22 cellular contexts compared by ENCODE assay signal in genomic region chr7:142899661-142900060, GRCh38. TPM values are rescaled to one million over a fixed set of nuclear protein-coding genes. Genes with fewer than 3 reads are reported as not detected.
A peak's percentile ranks its signal among the peaks of the same experiment; 100 is the strongest.
DNase-seq lines count a peak whose midpoint lies in the region; TF ChIP-seq lines count a peak whose summit lies in the region.
"Had no signal": no experiment of that assay in that cellular context is flagged by ENCODE, and none has a peak within 500 bp of the region (broad histone marks: within the 10 kb centered on the region; RNA-seq: fewer than 3 reads in every experiment).

No MANE protein-coding gene starts in this region.

- H2AK5ac ChIP-seq in trophoblast cell (ENCODE audit: low read length): no peak overlapping the region

- peak overlapping the region; percentile 27 for H2BK12ac ChIP-seq in trophoblast cell (ENCODE audit: low read length)

- WGBS in endodermal cell (ENCODE audit: insufficient coverage in 1 of 2, insufficient read length in 1 of 2), 2 experiments: 74 to 75% methylated on average over 3 of the region's 3 CpGs
- WGBS in trophoblast cell (ENCODE audit: extremely low coverage, insufficient coverage, insufficient read length): no CpG with 5 or more reads among the region's 3 CpGs

- no peak overlapping the region for H2AFZ ChIP-seq in trophoblast cell (ENCODE audit: insufficient read depth, low read length, poor library complexity)
- H2AFZ ChIP-seq: GM23248 had no signal

- TF ChIP-seq CTCF in C4-2B (conservative IDR thresholded peaks at IDR 0.05) (no peak), endodermal cell (conservative IDR thresholded peaks at IDR 0.05) (no peak), RWPE1 (conservative IDR thresholded peaks at IDR 0.05; ENCODE audit: low read depth) (no peak)

- DNase-seq in COR-L47 (lab: John Stamatoyannopoulos, UW) (peak; percentile 22), endodermal cell (peak; percentile 17), trophoblast cell (peak in 1 of 2 donors; percentile 31), NCI-H345 (lab: John Stamatoyannopoulos, UW) (no peak), NCI-H128 (lab: John Stamatoyannopoulos, UW; ENCODE audit: unreplicated experiment) (no peak), RWPE1 (ENCODE audit: low spot score) (no peak)
- DNase-seq: C1 segment of cervical spinal cord; CD4-positive, CD25-positive, alpha-beta regulatory T cell; CD8-positive, alpha-beta T cell; DMS 273 treated with DMSO at 0.1 percent for 48 hours; DMS79 treated with DMSO at 0.1 percent for 48 hours; GF-D8; GM23248; H7; HCEC 1CT had no signal

- peaks cover 25% of the 10 kb centered on the region for H3K27me3 Mint-ChIP-seq in endodermal cell (ENCODE audit: insufficient read depth)

- no peak overlapping the region for H3K27ac Mint-ChIP-seq in endodermal cell
- H3K27ac Mint-ChIP-seq: CD4-positive, CD25-positive, alpha-beta regulatory T cell; CD8-positive, alpha-beta T cell had no signal

- H3K4me3 Mint-ChIP-seq in endodermal cell: no peak overlapping the region
- H3K4me3 Mint-ChIP-seq: CD4-positive, CD25-positive, alpha-beta regulatory T cell; CD8-positive, alpha-beta T cell had no signal

- peaks cover 9% of the 10 kb centered on the region for H3K27me3 ChIP-seq in endodermal cell (ENCODE audit: control insufficient read depth, insufficient read depth, low read length, poor library complexity, severe bottlenecking)
- no peaks in the 10 kb centered on the region for H3K27me3 ChIP-seq in trophoblast cell (ENCODE audit: insufficient read depth, low read length)

- CTCF ChIA-PET in RWPE1 (lab: Yijun Ruan, JAX): no interaction called here

- peaks cover 24% of the 10 kb centered on the region for H3K9me3 ChIP-seq in endodermal cell (ENCODE audit: control insufficient read depth, low read length)
- no peaks in the 10 kb centered on the region for H3K9me3 ChIP-seq in trophoblast cell (ENCODE audit: insufficient read depth, low read depth, low read length)

- peaks cover 29% of the 10 kb centered on the region for H3K4me1 Mint-ChIP-seq in endodermal cell

- H2BK5ac ChIP-seq in trophoblast cell (ENCODE audit: low read depth, low read length, poor library complexity): no peak overlapping the region

- H3K9me3 Mint-ChIP-seq in endodermal cell: peaks cover 24% of the 10 kb centered on the region
- H3K9me3 Mint-ChIP-seq: CD8-positive, alpha-beta T cell had no signal

- H4K8ac ChIP-seq in trophoblast cell (ENCODE audit: low read depth, low read length): no peak overlapping the region

- no peaks in the 10 kb centered on the region for H3K79me2 ChIP-seq in trophoblast cell (ENCODE audit: control insufficient read depth, insufficient read depth, low read length, poor library complexity)

- no peak overlapping the region for H3K14ac ChIP-seq in trophoblast cell (ENCODE audit: low read length)

- peaks cover 5% of the 10 kb centered on the region for H3K79me1 ChIP-seq in trophoblast cell (ENCODE audit: low read length)

- H3K4me2 ChIP-seq in trophoblast cell (ENCODE audit: low read length): no peak overlapping the region

- peak overlapping the region; percentile 93; the same call in 1 of the 2 replicates for H3K27ac ChIP-seq in C4-2B
- H3K27ac ChIP-seq in endodermal cell (ENCODE audit: low read depth, low read length): no peak overlapping the region
- no peak overlapping the region for H3K27ac ChIP-seq in trophoblast cell (ENCODE audit: low read depth, low read length)
- no peak overlapping the region for H3K27ac ChIP-seq in RWPE1
- H3K27ac ChIP-seq: GM23248 had no signal

- H4K12ac ChIP-seq in trophoblast cell (ENCODE audit: low read depth, low read length): no peak overlapping the region

- no peak overlapping the region for H4K91ac ChIP-seq in trophoblast cell (ENCODE audit: low read depth, low read length)

- H2BK120ac ChIP-seq in trophoblast cell (ENCODE audit: insufficient read depth, low read length, poor library complexity): no peak overlapping the region

- H3K36me3 Mint-ChIP-seq in endodermal cell (ENCODE audit: low read depth): no peaks in the 10 kb centered on the region
- H3K36me3 Mint-ChIP-seq: CD4-positive, CD25-positive, alpha-beta regulatory T cell; CD8-positive, alpha-beta T cell had no signal

- no peak overlapping the region for H3K18ac ChIP-seq in trophoblast cell (ENCODE audit: low read length)

- no peaks in the 10 kb centered on the region for H3K4me1 ChIP-seq in endodermal cell (ENCODE audit: control insufficient read depth, insufficient read depth, low read length)
- H3K4me1 ChIP-seq in trophoblast cell (ENCODE audit: control insufficient read depth in 1 of 2, insufficient read depth in 2 of 2, low read length in 2 of 2): peaks cover 18 to 20% of the 10 kb centered on the region in 2 experiments

- H3K23ac ChIP-seq in trophoblast cell (ENCODE audit: low read length): no peak overlapping the region

- H3K9ac ChIP-seq in endodermal cell (ENCODE audit: extremely low read depth, low read length, poor library complexity, severe bottlenecking) (no peak overlapping the region), trophoblast cell (ENCODE audit: low read length) (no peak overlapping the region)
- H3K9ac ChIP-seq: GM23248 had no signal

- H3K4ac ChIP-seq in trophoblast cell (ENCODE audit: low read depth, low read length): no peak overlapping the region

- H3K4me3 ChIP-seq in endodermal cell (ENCODE audit: low read length): no peak overlapping the region
- no peak overlapping the region for H3K4me3 ChIP-seq in trophoblast cell (ENCODE audit: low read depth, low read length)
- H3K4me3 ChIP-seq: GM23248 had no signal

- POLR2A ChIA-PET in RWPE1 (lab: Yijun Ruan, JAX; ENCODE audit: low non-redundant PET): no interaction called here

- H3K36me3 ChIP-seq in endodermal cell (ENCODE audit: control insufficient read depth, insufficient read depth, low read length): no peaks in the 10 kb centered on the region
- H3K36me3 ChIP-seq in trophoblast cell (ENCODE audit: control insufficient read depth in 1 of 2, insufficient read depth in 2 of 2, low read length in 2 of 2): no peaks in the 10 kb centered on the region

RNA-seq across cellular contexts. Expression of gene TRPV6, which starts 14.1 kb away (rescaled TPM):
- total RNA-seq in endodermal cell: 1 to 10 TPM; 2.7 to 4.1 TPM
- polyA plus RNA-seq in endodermal cell (2013, experiment 1 of 2): 0.28 TPM
- 0.50 TPM for polyA plus RNA-seq in endodermal cell (2013, experiment 2 of 2)
- polyA plus RNA-seq in trophoblast cell (2013): 1.2 and 1.3 TPM in 2 replicates
- total RNA-seq: A172; A673; CD4-positive, CD25-positive, alpha-beta regulatory T cell; CD8-positive, alpha-beta T cell; Daoy; G401; GM23248 had no signal
- polyA plus RNA-seq: BJ, GM23248 had no signal

RNA-seq across cellular contexts. Expression of gene TRPV5, which starts 33.9 kb away (rescaled TPM):
- total RNA-seq in endodermal cell: under 1 TPM; 0.15 to 0.22 TPM
- polyA plus RNA-seq in endodermal cell (2013, experiment 1 of 2): not detected
- not detected for polyA plus RNA-seq in endodermal cell (2013, experiment 2 of 2)
- polyA plus RNA-seq in trophoblast cell (2013): 0.03 TPM in 1 of 2 replicates, not detected in the other
- total RNA-seq: A673; CD4-positive, CD25-positive, alpha-beta regulatory T cell; CD8-positive, alpha-beta T cell; G401; GM23248; H1; H7 had no signal
- polyA plus RNA-seq: BJ; CD4-positive, CD25-positive, alpha-beta regulatory T cell; GM23248 had no signal

RNA-seq across cellular contexts. Expression of gene LLCFC1, which starts 39.6 kb away (rescaled TPM):
- total RNA-seq in endodermal cell: not detected
- polyA plus RNA-seq in endodermal cell (2013, experiment 1 of 2): not detected
- polyA plus RNA-seq in endodermal cell (2013, experiment 2 of 2): not detected
- polyA plus RNA-seq in trophoblast cell (2013): not detected in 2 replicates
- total RNA-seq: A172; A673; CD4-positive, CD25-positive, alpha-beta regulatory T cell; CD8-positive, alpha-beta T cell; Daoy; G401; GM23248; H1; H7 had no signal
- polyA plus RNA-seq: BJ; CD4-positive, CD25-positive, alpha-beta regulatory T cell; GM23248; H1 had no signal

RNA-seq across cellular contexts. Expression of gene EPHB6, which starts 44.8 kb away (rescaled TPM):
- total RNA-seq in endodermal cell: 10 to 100 TPM; 33.2 to 36.9 TPM
- 16.0 TPM for polyA plus RNA-seq in endodermal cell (2013, experiment 1 of 2)
- 14.1 TPM for polyA plus RNA-seq in endodermal cell (2013, experiment 2 of 2)
- polyA plus RNA-seq in trophoblast cell (2013): 21.5 and 25.0 TPM in 2 replicates
- total RNA-seq: G401 had no signal

Comparison
In these comparisons a context has a peak if more than half of its experiments do, and no peak if none do; other contexts are left out.
1. DNase-seq: peak in COR-L47 (single experiment) and endodermal cell (single experiment); none in NCI-H345 (single experiment), NCI-H128 (single experiment) and RWPE1 (single experiment).